In the genomic region with DNA sequence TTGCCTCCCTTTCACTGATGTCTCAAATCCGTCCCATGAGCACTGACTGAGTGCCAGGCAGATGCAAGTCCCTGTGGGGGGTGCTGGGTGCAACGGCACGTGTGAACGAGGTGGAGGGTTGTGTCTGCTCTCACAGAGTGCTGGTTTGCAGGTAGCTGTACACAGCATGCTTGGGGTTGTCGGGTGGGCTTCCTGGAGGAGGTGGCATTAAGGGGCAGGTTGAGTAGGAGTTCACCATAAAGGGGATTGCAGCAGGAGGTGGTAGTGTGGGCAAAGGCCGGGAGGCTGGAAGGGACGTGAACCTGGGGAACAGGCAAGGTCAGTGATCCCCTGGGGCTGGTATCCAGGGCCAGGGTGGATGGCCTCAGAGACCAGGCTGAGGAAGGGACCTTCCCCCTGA, we compare ENCODE assay signal across 27 cellular contexts. TPM values are rescaled to one million over a fixed set of nuclear protein-coding genes. Genes with fewer than 3 reads are reported as not detected.
DNase-seq lines count a peak whose midpoint lies in the region; ATAC-seq, FAIRE-seq and TF ChIP-seq lines count a peak whose summit lies in the region.
"Had no signal": no experiment of that assay in that cellular context is flagged by ENCODE, and none has a peak within 500 bp of the region (broad histone marks: within the 10 kb centered on the region; RNA-seq: fewer than 3 reads in every experiment).

No MANE protein-coding gene starts in this region.

- H3K14ac ChIP-seq in trophoblast cell (ENCODE audit: low read length) = no peak overlapping the region

- H3F3A ChIP-seq in SK-N-SH (replicated peaks; ENCODE audit: insufficient read depth) = peaks cover 9% of the 10 kb centered on the region

- H2AK5ac ChIP-seq in trophoblast cell (ENCODE audit: low read length) = no peak overlapping the region

- no peak overlapping the region for H3K18ac ChIP-seq in trophoblast cell (ENCODE audit: low read length)

- DNase-seq in SK-N-SH (no peak), A549 (ENCODE audit: low read depth in 1 of 2, low spot score in 1 of 2) (no peak), RWPE1 (ENCODE audit: low spot score) (no peak), memory B cell (ENCODE audit: low spot score in 2 of 2) (no peak), trophoblast cell (no peak), foreskin keratinocyte (no peak), KG1 (lab: John Stamatoyannopoulos, UW) (no peak)
- DNase-seq: ACHN; CD4-positive, alpha-beta T cell; GM23248; H7; NCI-H1048; NCI-H1417; NCI-H1694; NCI-H2029 treated with DMSO at 0.1 percent for 48 hours; NCI-H446 treated with DMSO at 0.1 percent for 48 hours; NCI-H526; NCI-H82; NK-92 treated with Interleukin-12 subunit alpha and Interleukin-12 subunit beta, amount 100 ng/mL, for 24 hours; PC-9; Right ventricle myocardium superior had no signal

- H3K9me2 ChIP-seq in SK-N-SH = no peaks in the 10 kb centered on the region

- H4K8ac ChIP-seq in trophoblast cell (ENCODE audit: low read depth, low read length) = no peak overlapping the region

- WGBS in SK-N-SH (ENCODE audit: low lambda C conversion rate) = 95% methylated on average over 5 of the region's 7 CpGs
- 96% methylated on average over 6 of the region's 7 CpGs for WGBS in A549 (ENCODE audit: missing lambda C conversion rate)
- WGBS in trophoblast cell (ENCODE audit: extremely low coverage, insufficient coverage, insufficient read length) = no CpG with 5 or more reads among the region's 7 CpGs

- H2BK5ac ChIP-seq in trophoblast cell (ENCODE audit: low read depth, low read length, poor library complexity) = no peak overlapping the region

- peak overlapping the region; percentile 12 for H3K27ac Mint-ChIP-seq in memory B cell
- H3K27ac Mint-ChIP-seq: CD4-positive, alpha-beta T cell had no signal

- 0 out of 2 replicates have a peak, but pooled peaks cover 3% of the 10 kb centered on the region for H4K20me1 ChIP-seq in SK-N-SH (ENCODE audit: insufficient read depth)

- no peaks in the 10 kb centered on the region for H3K4me1 ChIP-seq in SK-N-SH (ENCODE audit: control insufficient read depth in 1 of 2, insufficient read depth in 2 of 2, low read depth in 1 of 2, low read length in 1 of 2)
- H3K4me1 ChIP-seq in A549 = peaks cover 5% of the 10 kb centered on the region; the same call in 2 of the 3 replicates
- H3K4me1 ChIP-seq in trophoblast cell (ENCODE audit: control insufficient read depth in 1 of 2, insufficient read depth in 2 of 2, low read length in 2 of 2) = no peaks in the 10 kb centered on the region
- no peaks in the 10 kb centered on the region for H3K4me1 ChIP-seq in foreskin keratinocyte
- H3K4me1 ChIP-seq: SJSA1 had no signal

- H3K9me3 ChIP-seq in SK-N-SH (no peaks in the 10 kb centered on the region), A549 (no peaks in the 10 kb centered on the region), trophoblast cell (ENCODE audit: insufficient read depth, low read depth, low read length) (peaks cover 4% of the 10 kb centered on the region)
- H3K9me3 ChIP-seq: BLaER1, SJSA1 had no signal

- TF ChIP-seq POLR2A in A549 (IDR thresholded peaks at IDR 0.05; ENCODE audit: low read length) = no peak

- H3K79me1 ChIP-seq in trophoblast cell (ENCODE audit: low read length) = no peaks in the 10 kb centered on the region

- ATAC-seq in SK-N-SH treated with all-trans-retinoic acid at 6 μM for 48 hours (no peak), A549 (no peak), memory B cell (ENCODE audit: low read depth) (no peak), foreskin keratinocyte (no peak)

- no peak for TF ChIP-seq CTCF in SK-N-SH (IDR thresholded peaks at IDR 0.05)
- TF ChIP-seq CTCF in A549 (IDR thresholded peaks at IDR 0.05) = no peak
- no peak for TF ChIP-seq CTCF in RWPE1 (conservative IDR thresholded peaks at IDR 0.05; ENCODE audit: low read depth)
- no peak for TF ChIP-seq CTCF in foreskin keratinocyte (conservative IDR thresholded peaks at IDR 0.05)

- no peaks in the 10 kb centered on the region for H3K27me3 Mint-ChIP-seq in memory B cell
- H3K27me3 Mint-ChIP-seq: CD4-positive, alpha-beta T cell had no signal

- H3K27me3 ChIP-seq in SK-N-SH (ENCODE audit: insufficient read depth) (no peaks in the 10 kb centered on the region), trophoblast cell (ENCODE audit: insufficient read depth, low read length) (no peaks in the 10 kb centered on the region), foreskin keratinocyte (no peaks in the 10 kb centered on the region)
- H3K27me3 ChIP-seq: BLaER1, SJSA1 had no signal

- H3K4me3 ChIP-seq in SK-N-SH (ENCODE audit: low read depth in 2 of 2, low read length in 1 of 2) (no peak overlapping the region), A549 (no peak overlapping the region), trophoblast cell (ENCODE audit: low read depth, low read length) (no peak overlapping the region)
- H3K4me3 ChIP-seq: BLaER1, GM23248, PC-9, SJSA1 had no signal

- FAIRE-seq in A549 (lab: Jason Lieb, UNC) = no peak
- FAIRE-seq: D721Med, GM18507 had no signal

- H3K4me2 ChIP-seq in SK-N-SH (no peak overlapping the region), A549 (no peak overlapping the region), trophoblast cell (ENCODE audit: low read length) (no peak overlapping the region)
- H3K4me2 ChIP-seq: BLaER1, PC-9 had no signal

- no peak overlapping the region for H4K12ac ChIP-seq in trophoblast cell (ENCODE audit: low read depth, low read length)

- H2BK12ac ChIP-seq in trophoblast cell (ENCODE audit: low read length) = no peak overlapping the region

- POLR2A ChIA-PET in SK-N-SH (lab: Yijun Ruan, JAX) = interaction anchor here (1.7 kb wide), 1 partner anchor 287 kb away, joined by 4 read pairs; a partner anchor contains a TSS
- POLR2A ChIA-PET in A549 (lab: Yijun Ruan, JAX) = interaction anchor here (1.7 kb wide), 1 partner anchor 13 kb away, joined by 6 read pairs; no protein-coding TSS in a partner anchor
- POLR2A ChIA-PET in RWPE1 (lab: Yijun Ruan, JAX; ENCODE audit: low non-redundant PET) = no interaction called here

- H3K36me3 ChIP-seq in SK-N-SH (replicated peaks in 1 of 2; ENCODE audit: control insufficient read depth in 1 of 2, insufficient read depth in 2 of 2, low read length in 1 of 2) (peaks cover 11 to 18% of the 10 kb centered on the region in 2 experiments), trophoblast cell (ENCODE audit: control insufficient read depth in 1 of 2, insufficient read depth in 2 of 2, low read length in 2 of 2) (peaks cover 40 to 43% of the 10 kb centered on the region in 2 experiments)

- H2BK120ac ChIP-seq in trophoblast cell (ENCODE audit: insufficient read depth, low read length, poor library complexity) = no peak overlapping the region

- H3K79me2 ChIP-seq in SK-N-SH (ENCODE audit: insufficient read depth) = no peaks in the 10 kb centered on the region
- H3K79me2 ChIP-seq in trophoblast cell (ENCODE audit: control insufficient read depth, insufficient read depth, low read length, poor library complexity) = no peaks in the 10 kb centered on the region

- H3K9me3 Mint-ChIP-seq in memory B cell = no peaks in the 10 kb centered on the region
- H3K9me3 Mint-ChIP-seq: CD4-positive, alpha-beta T cell had no signal

- TF ChIP-seq RAD21 in SK-N-SH (IDR thresholded peaks at IDR 0.05; ENCODE audit: low read length) (no peak), A549 (conservative IDR thresholded peaks at IDR 0.05 in 1 of 2, IDR thresholded peaks at IDR 0.05 in 1 of 2) (no peak)

- H3K4me3 Mint-ChIP-seq in memory B cell = no peak overlapping the region
- H3K4me3 Mint-ChIP-seq: CD4-positive, alpha-beta T cell had no signal

- no peak overlapping the region for H3K4ac ChIP-seq in trophoblast cell (ENCODE audit: low read depth, low read length)

- no peaks in the 10 kb centered on the region for H3K4me1 Mint-ChIP-seq in memory B cell

- CTCF ChIA-PET in SK-N-SH (lab: Yijun Ruan, JAX) (interaction anchor here (1.0 to 2.4 kb wide), 8 partner anchors 15 to 142 kb away, joined by 3 to 14 read pairs (median 6); no protein-coding TSS in a partner anchor), A549 (lab: Yijun Ruan, JAX) (interaction anchor here (0.6 to 2.6 kb wide), 8 partner anchors 14 to 212 kb away, joined by 3 to 9 read pairs (median 5); no protein-coding TSS in a partner anchor), RWPE1 (lab: Yijun Ruan, JAX) (interaction anchor here (1.2 to 1.8 kb wide), 2 partner anchors 36 to 194 kb away, joined by 3 to 6 read pairs; no protein-coding TSS in a partner anchor)

- no peak overlapping the region for H3K9ac ChIP-seq in SK-N-SH
- H3K9ac ChIP-seq in trophoblast cell (ENCODE audit: low read length) = no peak overlapping the region
- H3K9ac ChIP-seq: BLaER1, GM23248 had no signal

- TF ChIP-seq EP300 in SK-N-SH (IDR thresholded peaks at IDR 0.05; ENCODE audit: borderline replicate concordance in 1 of 2, low read depth in 1 of 2, low read length in 1 of 2) = no peak
- TF ChIP-seq EP300 in A549 (IDR thresholded peaks at IDR 0.05) = no peak

- H4K91ac ChIP-seq in trophoblast cell (ENCODE audit: low read depth, low read length) = no peak overlapping the region

- H2AFZ ChIP-seq in SK-N-SH (ENCODE audit: low read depth) (no peak overlapping the region), trophoblast cell (ENCODE audit: insufficient read depth, low read length, poor library complexity) (no peak overlapping the region)
- H2AFZ ChIP-seq: GM23248, PC-9 had no signal

- H3K23ac ChIP-seq in trophoblast cell (ENCODE audit: low read length) = no peak overlapping the region

- H3K27ac ChIP-seq in SK-N-SH (ENCODE audit: low read depth in 2 of 2, low read length in 1 of 2) = no peak overlapping the region
- H3K27ac ChIP-seq in A549 = no peak overlapping the region
- H3K27ac ChIP-seq in RWPE1 = peak overlapping the region; percentile 76
- H3K27ac ChIP-seq in trophoblast cell (ENCODE audit: low read depth, low read length) = no peak overlapping the region
- H3K27ac ChIP-seq in foreskin keratinocyte = no peak overlapping the region
- H3K27ac ChIP-seq: 22Rv1, BLaER1, GM23248, PC-9, SJSA1 had no signal

- H3K36me3 Mint-ChIP-seq in memory B cell = peaks cover 29% of the 10 kb centered on the region

TF ChIP-seq in A549, 52 proteins besides CTCF, POLR2A, EP300 and RAD21:
- no peak for TF ChIP-seq BHLHE40 (IDR thresholded peaks at IDR 0.05; ENCODE audit: low read depth, low read length)
- TF ChIP-seq ZFP36 (IDR thresholded peaks at IDR 0.05; ENCODE audit: borderline replicate concordance, partially characterized antibody) = peak; percentile 73

RNA-seq across cellular contexts. Expression of a gene that starts 17.2 kb away (rescaled TPM):
- polyA plus RNA-seq in SK-N-SH (2012; rRNA removed) (75.9 and 83.8 TPM in 2 replicates), A549 (2011; rRNA removed) (64.4 and 76.6 TPM in 2 replicates), A549 (2017; fragmentation: RNase III; extraction: RNeasy Plus Mini Kit Qiagen cat#74134 plus additional on column Dnase treatment) (54.5 to 57.2 TPM (median 57.1 TPM) in 3 replicates), foreskin keratinocyte (72.9 and 73.1 TPM in 2 replicates)
- polyA plus RNA-seq in SK-N-SH (2012; cell fraction: cytosol; rRNA removed) = 37.6 and 48.9 TPM in 2 replicates
- 80.5 and 108 TPM in 2 replicates for polyA plus RNA-seq in SK-N-SH (2012; cell fraction: nucleus; rRNA removed)
- polyA plus RNA-seq in A549 (2012; cell fraction: cytosol; rRNA removed) = 85.2 and 98.4 TPM in 2 replicates
- polyA plus RNA-seq in A549 (2012; cell fraction: nucleus; rRNA removed) = 122 and 138 TPM in 2 replicates
- 185 and 186 TPM in 2 replicates for polyA minus RNA-seq in A549 (2011; rRNA and poly(A)+ RNA removed)
- 61.9 and 62.0 TPM in 2 replicates for polyA plus RNA-seq in trophoblast cell (2013)
- 91.1 and 94.4 TPM in 2 replicates for total RNA-seq in foreskin keratinocyte
